ENCODE assay signal across 1 cellular context in genomic region chr20:63864545-63864977, GRCh38.
TF ChIP-seq lines count a peak whose summit lies in the region.

No MANE protein-coding gene starts in this region.

TF ChIP-seq in K562, 482 proteins besides CTCF, POLR2A, EP300 and RAD21 (continued from another document):
- 0 out of 3 replicates have a peak, but pooled peaks of 1 of the 2 experiments have one; percentile 2 for TF ChIP-seq CBX3 (IDR thresholded peaks at IDR 0.05; ENCODE audit: borderline replicate concordance in 1 of 2, low read length in 2 of 2)
- no peak for TF ChIP-seq WHSC1 (IDR thresholded peaks at IDR 0.05; ENCODE audit: low read length)
- no peak for TF ChIP-seq HBP1 (CRISPR knock-in tag; IDR thresholded peaks at IDR 0.05)
- TF ChIP-seq LARP7 (IDR thresholded peaks at IDR 0.05) = peak; percentile 94
- TF ChIP-seq ZNF41 (CRISPR knock-in tag; conservative IDR thresholded peaks at IDR 0.05) = no peak
- no peak for TF ChIP-seq POLR2G (IDR thresholded peaks at IDR 0.05; ENCODE audit: low read depth, low read length)
- no peak for TF ChIP-seq ZNF780A (CRISPR knock-in tag; IDR thresholded peaks at IDR 0.05)
- TF ChIP-seq ZNF324 (CRISPR knock-in tag; IDR thresholded peaks at IDR 0.05) = no peak
- TF ChIP-seq ATF7 (IDR thresholded peaks at IDR 0.05) = no peak
- TF ChIP-seq ZNF445 (CRISPR knock-in tag; IDR thresholded peaks at IDR 0.05; ENCODE audit: low read depth) = no peak
- 0 out of 4 replicates have a peak, but pooled peaks of 1 of the 2 experiments have one; percentile 23 for TF ChIP-seq MLLT1 (IDR thresholded peaks at IDR 0.05)
- TF ChIP-seq ADNP (tag; IDR thresholded peaks at IDR 0.05) = no peak
- TF ChIP-seq MLX (CRISPR knock-in tag; conservative IDR thresholded peaks at IDR 0.05) = no peak
- 0 out of 2 replicates have a peak, but pooled peaks have one; percentile 15 for TF ChIP-seq STAT6 (CRISPR knock-in tag; IDR thresholded peaks at IDR 0.05)
- no peak for TF ChIP-seq ZBTB1 (CRISPR knock-in tag; IDR thresholded peaks at IDR 0.05; ENCODE audit: borderline replicate concordance, low read depth)
- TF ChIP-seq ZNF717 (CRISPR knock-in tag; IDR thresholded peaks at IDR 0.05) = no peak
- TF ChIP-seq REST (CRISPR knock-in tag; IDR thresholded peaks at IDR 0.05; ENCODE audit: low read depth) = 0 out of 2 replicates have a peak, but pooled peaks have one; percentile 6
- no peak for TF ChIP-seq ELK1 (CRISPR knock-in tag; IDR thresholded peaks at IDR 0.05)
- TF ChIP-seq CHD1 (IDR thresholded peaks at IDR 0.05; ENCODE audit: low read length) = peak; percentile 84
- TF ChIP-seq MAZ (CRISPR knock-in tag; conservative IDR thresholded peaks at IDR 0.05 in 1 of 2, IDR thresholded peaks at IDR 0.05 in 1 of 2) = peak in 1 of 2 experiments; percentile 3; a peak in 1 of 4 replicates
- TF ChIP-seq ARID1B (IDR thresholded peaks at IDR 0.05) = peak; percentile 39; the same call in 1 of the 2 replicates
- TF ChIP-seq MAFG (tag; conservative IDR thresholded peaks at IDR 0.05) = no peak
- no peak for TF ChIP-seq ZNF561 (CRISPR knock-in tag; conservative IDR thresholded peaks at IDR 0.05)
- peak; percentile 76; the same call in 1 of the 2 replicates for TF ChIP-seq BCOR (IDR thresholded peaks at IDR 0.05)
- TF ChIP-seq ZKSCAN1 (IDR thresholded peaks at IDR 0.05; ENCODE audit: low read depth, low read length) = no peak
- TF ChIP-seq ZBTB9 (CRISPR knock-in tag; IDR thresholded peaks at IDR 0.05) = no peak
- TF ChIP-seq ARID2 (IDR thresholded peaks at IDR 0.05) = no peak
TF ChIP-seq in K562: peak in this region for 32.
